1 cellular context compared by ENCODE assay signal in the genomic region with DNA sequence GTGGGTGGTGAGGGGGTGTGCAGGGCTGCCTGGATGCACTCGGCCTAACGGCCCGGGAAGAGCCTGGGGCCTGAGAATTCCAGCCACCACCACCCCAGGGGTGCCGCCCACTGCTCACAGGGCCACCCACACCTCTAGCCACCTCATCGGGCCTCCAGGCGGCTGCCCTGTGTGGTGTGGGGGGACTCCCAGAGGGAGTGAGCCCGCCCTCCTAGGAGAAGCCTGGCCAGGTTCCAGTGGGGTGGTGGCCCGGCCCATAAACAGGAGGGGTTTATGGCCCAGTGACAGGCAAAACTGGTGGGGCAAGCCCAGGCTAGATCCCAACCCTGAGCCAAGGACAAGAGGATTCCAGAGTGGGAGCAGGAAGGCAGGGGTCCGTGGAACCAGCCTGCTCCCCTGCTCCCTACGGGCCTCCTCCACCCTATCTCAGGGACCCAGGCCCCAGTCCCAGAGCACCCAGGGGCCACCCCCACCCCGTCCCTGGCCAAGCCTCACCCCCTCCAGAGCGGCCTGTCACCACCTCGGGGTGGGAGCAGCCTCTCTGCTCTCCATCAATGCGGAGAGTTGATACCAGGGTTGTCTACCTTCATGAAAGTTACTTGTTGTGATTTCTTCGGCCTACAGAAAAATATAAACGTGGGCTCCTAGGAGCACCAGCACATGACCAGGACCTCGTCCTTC.
TF ChIP-seq lines count a peak whose summit lies in the region.

No MANE protein-coding gene starts in this region.

TF ChIP-seq in A549, 52 proteins besides CTCF, POLR2A, EP300 and RAD21 (continued from another document):
- TF ChIP-seq, protein P1, sequence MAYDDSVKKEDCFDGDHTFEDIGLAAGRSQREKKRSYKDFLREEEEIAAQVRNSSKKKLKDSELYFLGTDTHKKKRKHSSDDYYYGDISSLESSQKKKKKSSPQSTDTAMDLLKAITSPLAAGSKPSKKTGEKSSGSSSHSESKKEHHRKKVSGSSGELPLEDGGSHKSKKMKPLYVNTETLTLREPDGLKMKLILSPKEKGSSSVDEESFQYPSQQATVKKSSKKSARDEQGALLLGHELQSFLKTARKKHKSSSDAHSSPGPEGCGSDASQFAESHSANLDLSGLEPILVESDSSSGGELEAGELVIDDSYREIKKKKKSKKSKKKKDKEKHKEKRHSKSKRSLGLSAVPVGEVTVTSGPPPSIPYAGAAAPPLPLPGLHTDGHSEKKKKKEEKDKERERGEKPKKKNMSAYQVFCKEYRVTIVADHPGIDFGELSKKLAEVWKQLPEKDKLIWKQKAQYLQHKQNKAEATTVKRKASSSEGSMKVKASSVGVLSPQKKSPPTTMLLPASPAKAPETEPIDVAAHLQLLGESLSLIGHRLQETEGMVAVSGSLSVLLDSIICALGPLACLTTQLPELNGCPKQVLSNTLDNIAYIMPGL (CRISPR knock-in tag; IDR thresholded peaks at IDR 0.05; ENCODE audit: borderline replicate concordance) = no peak
- no peak for TF ChIP-seq NFE2L2 (conservative IDR thresholded peaks at IDR 0.05; ENCODE audit: low read length)
TF ChIP-seq in A549: peak in this region for 7.
